18 cellular contexts compared by ENCODE assay signal in genomic region chr7:25656071-25656470, GRCh38.
"Had no signal": no experiment of that assay in that cellular context is flagged by ENCODE, and none has a peak within 500 bp of the region (broad histone marks: within the 10 kb centered on the region; RNA-seq: fewer than 3 reads in every experiment).

No MANE protein-coding gene starts in this region.

- H3K4me1 Mint-ChIP-seq: central memory CD8-positive, alpha-beta T cell had no signal

- H2AFZ ChIP-seq: neural progenitor cell had no signal

- DNase-seq: activated CD4-positive, alpha-beta memory T cell treated with anti-CD3 and anti-CD28 coated beads for 36 hours; activated CD4-positive, alpha-beta T cell treated with anti-CD3 and anti-CD28 coated beads for 36 hours; activated effector memory CD4-positive, alpha-beta T cell treated with anti-CD3 and anti-CD28 coated beads, Interleukin-2, amount 50 U/mL, for 16 hours; activated T-cell treated with anti-CD3 and anti-CD28 coated beads, Interleukin-2, amount 50 U/mL, for 48 hours; brain microvascular endothelial cell; cortex of kidney; effector CD4-positive, alpha-beta T cell; glutamatergic neuron; pancreas; stimulated activated CD4-positive, alpha-beta T cell treated with anti-CD3 and anti-CD28 coated beads, Interleukin-12 subunit alpha, Interleukin-12 subunit beta, amount 100 ng/mL, for 4 hours; stimulated activated CD4-positive, alpha-beta T cell treated with anti-CD3 and anti-CD28 coated beads, Interleukin-2, amount 100 ng/mL, for 24 hours; thyroid gland had no signal

- H3K9me3 Mint-ChIP-seq: activated CD4-positive, alpha-beta memory T cell treated with anti-CD3 and anti-CD28 coated beads for 36 hours; activated naive CD4-positive, alpha-beta T cell treated with anti-CD3 and anti-CD28 coated beads, Interleukin-2, amount 50 U/mL, for 24 hours; central memory CD8-positive, alpha-beta T cell; neural progenitor cell; T-helper 1 cell treated with Interleukin-12 subunit alpha and Interleukin-12 subunit beta and Interleukin-4 antibody, amounts not matched to agents 30 μg/mL and 1 μg/mL, for 36 hours had no signal

- H3K36me3 Mint-ChIP-seq: activated CD4-positive, alpha-beta memory T cell treated with anti-CD3 and anti-CD28 coated beads for 36 hours; activated naive CD4-positive, alpha-beta T cell treated with anti-CD3 and anti-CD28 coated beads, Interleukin-2, amount 50 U/mL, for 24 hours; neural progenitor cell had no signal

- H3K27ac Mint-ChIP-seq: activated CD4-positive, alpha-beta memory T cell treated with anti-CD3 and anti-CD28 coated beads for 36 hours; activated CD4-positive, alpha-beta T cell treated with anti-CD3 and anti-CD28 coated beads for 36 hours; activated naive CD4-positive, alpha-beta T cell treated with anti-CD3 and anti-CD28 coated beads, Interleukin-2, amount 50 U/mL, for 24 hours; neural progenitor cell; T-helper 1 cell treated with Interleukin-12 subunit alpha and Interleukin-12 subunit beta and Interleukin-4 antibody, amounts not matched to agents 30 μg/mL and 1 μg/mL, for 36 hours had no signal

- H3K9me3 ChIP-seq: pancreas, thyroid gland, vagina had no signal

- H3K4me1 ChIP-seq: pancreas had no signal

- H3K9ac ChIP-seq: neural progenitor cell had no signal

- H3K4me3 ChIP-seq: neural progenitor cell, pancreas, thyroid gland, vagina had no signal

- H3K4me2 ChIP-seq: neural progenitor cell had no signal

- H3K4me3 Mint-ChIP-seq: activated CD4-positive, alpha-beta memory T cell treated with anti-CD3 and anti-CD28 coated beads for 36 hours; activated CD4-positive, alpha-beta T cell treated with anti-CD3 and anti-CD28 coated beads for 36 hours; activated naive CD4-positive, alpha-beta T cell treated with anti-CD3 and anti-CD28 coated beads, Interleukin-2, amount 50 U/mL, for 24 hours; central memory CD8-positive, alpha-beta T cell; neural progenitor cell; T-helper 1 cell treated with Interleukin-12 subunit alpha and Interleukin-12 subunit beta and Interleukin-4 antibody, amounts not matched to agents 30 μg/mL and 1 μg/mL, for 36 hours had no signal

- H3K27me3 Mint-ChIP-seq: activated CD4-positive, alpha-beta T cell treated with anti-CD3 and anti-CD28 coated beads for 36 hours; activated naive CD4-positive, alpha-beta T cell treated with anti-CD3 and anti-CD28 coated beads, Interleukin-2, amount 50 U/mL, for 24 hours had no signal

- H3K27me3 ChIP-seq: brain microvascular endothelial cell, neural progenitor cell, pancreas, thyroid gland, vagina had no signal

- ATAC-seq: activated CD4-positive, alpha-beta T cell treated with anti-CD3 and anti-CD28 coated beads for 36 hours had no signal

- H3K36me3 ChIP-seq: brain microvascular endothelial cell, neural progenitor cell, pancreas, thyroid gland, vagina had no signal

- H3K27ac ChIP-seq: brain microvascular endothelial cell, neural progenitor cell, pancreas, thyroid gland, vagina had no signal

- FAIRE-seq: endothelial cell of umbilical vein, pancreas had no signal
